6 cellular contexts compared by ENCODE assay signal in the genomic region with DNA sequence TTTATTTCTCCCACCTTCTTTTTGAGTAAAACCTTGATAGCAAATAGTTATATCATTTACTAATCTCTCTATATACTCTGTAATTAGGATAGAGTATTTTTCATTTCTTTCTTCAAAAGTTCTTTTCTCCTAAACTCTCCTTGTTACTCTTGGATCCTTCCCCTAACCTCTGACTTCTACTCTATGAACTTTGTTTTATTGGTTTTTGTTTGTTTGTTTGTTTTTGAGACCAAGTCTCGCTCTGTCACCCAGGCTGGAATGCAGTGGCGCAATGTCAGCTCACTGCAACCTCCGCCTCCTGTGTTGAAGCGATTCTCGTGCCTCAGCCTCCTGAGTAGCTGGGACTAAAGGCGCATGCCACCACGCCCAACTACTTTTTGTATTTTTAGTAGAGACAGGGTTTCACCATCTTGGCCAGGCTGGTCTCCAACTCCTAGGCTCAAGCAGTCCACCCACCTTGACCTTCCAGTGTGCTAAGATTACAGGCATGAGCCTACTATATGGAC.
DNase-seq lines count a peak whose midpoint lies in the region; ATAC-seq, FAIRE-seq and TF ChIP-seq lines count a peak whose summit lies in the region.
"Not testable (repeated sequence)": the region's sequence is repeated elsewhere in the genome, so short reads cannot be mapped to it uniquely, and the experiment has no call there.

No MANE protein-coding gene starts in this region.

- TF ChIP-seq CTCF in MCF 10A (IDR thresholded peaks at IDR 0.05; ENCODE audit: unreplicated experiment); HepG2 (CRISPR knock-in tag; IDR thresholded peaks at IDR 0.05); right lobe of liver (IDR thresholded peaks at IDR 0.05): not testable (repeated sequence)

- H3K4me1 Mint-ChIP-seq in activated T-cell treated with anti-CD3 and anti-CD28 coated beads, Interleukin-2, amount 50 U/mL, for 72 hours (ENCODE audit: low read depth): peaks cover 30% of the 10 kb centered on the region
- H3K4me1 Mint-ChIP-seq in MCF 10A (ENCODE audit: insufficient read depth, unreplicated experiment): not testable (repeated sequence)

- not testable (repeated sequence) for H3K9me3 ChIP-seq in HepG2 (ENCODE audit: low read length); right lobe of liver; trophoblast cell (ENCODE audit: insufficient read depth, low read depth, low read length)

- CTCF ChIA-PET in MCF 10A (lab: Yijun Ruan, JAX): interaction anchor here (0.6 kb wide), 1 partner anchor 471 kb away, joined by 4 read pairs; no protein-coding TSS in a partner anchor
- CTCF ChIA-PET in HepG2 (lab: Yijun Ruan, JAX; ENCODE audit: low intra/inter-chr PET ratio, low total read pairs): not testable (repeated sequence)

- BruUV-seq in MCF 10A (replicated peaks; lab: Mats Ljungman, UMichigan); HepG2 (replicated peaks; lab: Mats Ljungman, UMichigan): not testable (repeated sequence)

- H4K91ac ChIP-seq in trophoblast cell (ENCODE audit: low read depth, low read length): not testable (repeated sequence)

- H3K9me3 Mint-ChIP-seq in activated T-cell treated with anti-CD3 and anti-CD28 coated beads, Interleukin-2, amount 50 U/mL, for 72 hours; MCF 10A (ENCODE audit: unreplicated experiment): not testable (repeated sequence)

- not testable (repeated sequence) for H3K14ac ChIP-seq in trophoblast cell (ENCODE audit: low read length)

- H3K4me1 ChIP-seq in HepG2 (ENCODE audit: insufficient read depth, low read length): peaks cover 14% of the 10 kb centered on the region
- peaks cover 0 to 12% (median 0%) of the 10 kb centered on the region in 4 donors for H3K4me1 ChIP-seq in right lobe of liver
- not testable (repeated sequence) for H3K4me1 ChIP-seq in trophoblast cell (ENCODE audit: control insufficient read depth in 1 of 2, insufficient read depth in 2 of 2, low read length in 2 of 2)

- H3K27me3 Mint-ChIP-seq in activated T-cell treated with anti-CD3 and anti-CD28 coated beads, Interleukin-2, amount 50 U/mL, for 72 hours (ENCODE audit: low read depth); MCF 10A (ENCODE audit: insufficient read depth, unreplicated experiment): not testable (repeated sequence)

- POLR2A ChIA-PET in MCF 10A (lab: Yijun Ruan, JAX); HepG2 (lab: Yijun Ruan, JAX): not testable (repeated sequence)

- H3K36me3 ChIP-seq in HepG2 (replicated peaks in 1 of 2; ENCODE audit: control insufficient read depth in 1 of 2, insufficient read depth in 2 of 2, low read length in 2 of 2): peaks cover 4 to 60% of the 10 kb centered on the region in 2 experiments
- peaks cover 0 to 50% (median 15%) of the 10 kb centered on the region in 4 donors for H3K36me3 ChIP-seq in right lobe of liver
- peaks cover 4 to 11% of the 10 kb centered on the region in 2 experiments for H3K36me3 ChIP-seq in trophoblast cell (ENCODE audit: control insufficient read depth in 1 of 2, insufficient read depth in 2 of 2, low read length in 2 of 2)

- WGBS in HepG2 (ENCODE audit: low lambda C conversion rate): 97% methylated on average over 7 of the region's 7 CpGs
- WGBS in right lobe of liver (ENCODE audit: insufficient coverage, low coverage, low lambda C conversion rate, missing lambda C conversion rate): 52% methylated on average over 4 of the region's 7 CpGs
- WGBS in trophoblast cell (ENCODE audit: extremely low coverage, insufficient coverage, insufficient read length): no CpG with 5 or more reads among the region's 7 CpGs

- not testable (repeated sequence) for H3K79me1 ChIP-seq in trophoblast cell (ENCODE audit: low read length)

- not testable (repeated sequence) for H4K12ac ChIP-seq in trophoblast cell (ENCODE audit: low read depth, low read length)

- in situ Hi-C loops in HepG2 (cut with HindIII; ENCODE audit: extremely low pct_ligation_motif_present, low pct_unique_long_range_greater_than_20kb): not testable (repeated sequence)

- not testable (repeated sequence) for H3K9ac ChIP-seq in HepG2 (ENCODE audit: insufficient read depth, low read depth, low read length); trophoblast cell (ENCODE audit: low read length)

- H3K4me3 ChIP-seq in HepG2 (replicated peaks in 1 of 3; ENCODE audit: insufficient read depth in 1 of 3, low read depth in 2 of 3, low read length in 3 of 3); right lobe of liver; trophoblast cell (ENCODE audit: low read depth, low read length): not testable (repeated sequence)

- not testable (repeated sequence) for TF ChIP-seq POLR2A in HepG2 (IDR thresholded peaks at IDR 0.05; ENCODE audit: insufficient read depth in 1 of 2, low read depth in 2 of 2, low read length in 2 of 2); right lobe of liver (IDR thresholded peaks at IDR 0.05)

- not testable (repeated sequence) for H2BK5ac ChIP-seq in trophoblast cell (ENCODE audit: low read depth, low read length, poor library complexity)

- H3K79me2 ChIP-seq in HepG2 (ENCODE audit: insufficient read depth, low read length); trophoblast cell (ENCODE audit: control insufficient read depth, insufficient read depth, low read length, poor library complexity): not testable (repeated sequence)

- peaks cover 6 to 37% of the 10 kb centered on the region in 2 donors for H3K36me3 Mint-ChIP-seq in activated T-cell treated with anti-CD3 and anti-CD28 coated beads, Interleukin-2, amount 50 U/mL, for 72 hours (ENCODE audit: insufficient read depth in 2 of 2)
- H3K36me3 Mint-ChIP-seq in MCF 10A (ENCODE audit: insufficient read depth, unreplicated experiment): peaks cover 78% of the 10 kb centered on the region

- not testable (repeated sequence) for DNase-seq in activated T-cell treated with anti-CD3 and anti-CD28 coated beads, Interleukin-2, amount 50 U/mL, for 72 hours; MCF 10A (ENCODE audit: unreplicated experiment); HepG2 (ENCODE audit: low spot score); right lobe of liver
- DNase-seq in dedifferentiated amniotic fluid mesenchymal stem cell (ENCODE audit: extremely low spot score) (peak; percentile 9), trophoblast cell (peak; percentile 4 to 59)

- not testable (repeated sequence) for H3K18ac ChIP-seq in trophoblast cell (ENCODE audit: low read length)

- not testable (repeated sequence) for H3K4ac ChIP-seq in trophoblast cell (ENCODE audit: low read depth, low read length)

- not testable (repeated sequence) for FAIRE-seq in HepG2 (lab: Jason Lieb, UNC)

- H4K8ac ChIP-seq in trophoblast cell (ENCODE audit: low read depth, low read length): not testable (repeated sequence)

- not testable (repeated sequence) for ATAC-seq in activated T-cell treated with anti-CD3 and anti-CD28 coated beads, Interleukin-2, amount 50 U/mL, for 72 hours (replicated peaks in 1 of 2); HepG2
- peak; percentile 33 to 68 (median 48) for ATAC-seq in right lobe of liver

- H3K27ac ChIP-seq in HepG2 (ENCODE audit: extremely low read length, insufficient read depth, low read length); right lobe of liver; trophoblast cell (ENCODE audit: low read depth, low read length): not testable (repeated sequence)

- not testable (repeated sequence) for H2AK5ac ChIP-seq in trophoblast cell (ENCODE audit: low read length)

- TF ChIP-seq EP300 in HepG2 (IDR thresholded peaks at IDR 0.05; ENCODE audit: low read depth in 2 of 2, low read length in 2 of 2); HepG2 (CRISPR knock-in tag; IDR thresholded peaks at IDR 0.05; ENCODE audit: borderline replicate concordance): not testable (repeated sequence)

- not testable (repeated sequence) for H3K27me3 ChIP-seq in HepG2 (ENCODE audit: control insufficient read depth in 1 of 2, insufficient read depth in 2 of 2, low read length in 2 of 2); right lobe of liver; trophoblast cell (ENCODE audit: insufficient read depth, low read length)

- H3K4me2 ChIP-seq in HepG2 (ENCODE audit: low read depth, low read length); trophoblast cell (ENCODE audit: low read length): not testable (repeated sequence)

- peak overlapping the region; percentile 34 for H3K27ac Mint-ChIP-seq in activated T-cell treated with anti-CD3 and anti-CD28 coated beads, Interleukin-2, amount 50 U/mL, for 72 hours
- H3K27ac Mint-ChIP-seq in MCF 10A (ENCODE audit: low read depth, unreplicated experiment): peak overlapping the region; percentile 62

- H2AFZ ChIP-seq in HepG2 (ENCODE audit: low read length); trophoblast cell (ENCODE audit: insufficient read depth, low read length, poor library complexity): not testable (repeated sequence)

- intact Hi-C loops in MCF 10A (cut with micrococcal nuclease); HepG2 (cut with micrococcal nuclease; ENCODE audit: unreplicated experiment); right lobe of liver (cut with DNase I): not testable (repeated sequence)

- H2BK12ac ChIP-seq in trophoblast cell (ENCODE audit: low read length): not testable (repeated sequence)

- not testable (repeated sequence) for TF ChIP-seq RAD21 in HepG2 (CRISPR knock-in tag; IDR thresholded peaks at IDR 0.05)

- not testable (repeated sequence) for H2BK120ac ChIP-seq in trophoblast cell (ENCODE audit: insufficient read depth, low read length, poor library complexity)

- H3K23ac ChIP-seq in trophoblast cell (ENCODE audit: low read length): not testable (repeated sequence)

- not testable (repeated sequence) for H4K20me1 ChIP-seq in HepG2 (ENCODE audit: insufficient read depth, low read length)

- H3K4me3 Mint-ChIP-seq in activated T-cell treated with anti-CD3 and anti-CD28 coated beads, Interleukin-2, amount 50 U/mL, for 72 hours; MCF 10A (ENCODE audit: unreplicated experiment): not testable (repeated sequence)
